In the genomic region with DNA sequence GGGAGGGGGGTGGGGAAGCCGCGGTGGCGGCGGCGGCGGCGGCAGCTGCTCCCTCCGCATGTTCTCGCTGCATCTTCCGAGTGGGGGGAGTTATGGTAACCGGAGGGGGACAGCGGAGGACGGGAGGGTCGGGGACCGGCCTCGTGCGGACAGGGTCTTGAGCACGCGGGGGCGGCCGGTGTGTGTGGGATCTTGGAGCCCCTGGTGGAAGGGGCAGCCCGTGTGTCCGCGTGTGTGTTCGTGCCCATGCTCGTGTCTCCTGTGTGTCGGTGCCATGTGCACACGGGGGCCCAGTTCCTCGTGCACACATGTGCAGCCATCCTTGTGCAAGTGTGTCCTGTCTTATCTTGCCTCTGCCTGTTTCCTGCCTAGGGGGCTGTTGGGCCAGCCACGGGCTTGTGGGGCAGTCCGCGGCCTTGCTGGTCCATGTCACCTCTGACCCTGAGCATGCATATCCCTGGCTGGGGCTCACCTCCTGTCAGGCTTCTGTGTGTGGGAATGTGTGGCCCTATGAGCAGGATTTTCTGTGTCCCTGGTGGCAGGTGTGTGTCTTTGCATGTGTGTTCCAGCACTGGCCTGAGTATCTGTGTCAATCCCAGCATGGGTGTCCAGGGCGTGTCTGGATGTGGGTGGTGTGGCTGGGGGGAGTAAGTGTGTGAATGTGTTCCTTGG, we compare ENCODE assay signal across 1 cellular context.
TF ChIP-seq lines count a peak whose summit lies in the region.

No MANE protein-coding gene starts in this region.

TF ChIP-seq in HEK293, 187 proteins besides CTCF, POLR2A, EP300 and RAD21 (continued from another document):
- TF ChIP-seq, protein P1, sequence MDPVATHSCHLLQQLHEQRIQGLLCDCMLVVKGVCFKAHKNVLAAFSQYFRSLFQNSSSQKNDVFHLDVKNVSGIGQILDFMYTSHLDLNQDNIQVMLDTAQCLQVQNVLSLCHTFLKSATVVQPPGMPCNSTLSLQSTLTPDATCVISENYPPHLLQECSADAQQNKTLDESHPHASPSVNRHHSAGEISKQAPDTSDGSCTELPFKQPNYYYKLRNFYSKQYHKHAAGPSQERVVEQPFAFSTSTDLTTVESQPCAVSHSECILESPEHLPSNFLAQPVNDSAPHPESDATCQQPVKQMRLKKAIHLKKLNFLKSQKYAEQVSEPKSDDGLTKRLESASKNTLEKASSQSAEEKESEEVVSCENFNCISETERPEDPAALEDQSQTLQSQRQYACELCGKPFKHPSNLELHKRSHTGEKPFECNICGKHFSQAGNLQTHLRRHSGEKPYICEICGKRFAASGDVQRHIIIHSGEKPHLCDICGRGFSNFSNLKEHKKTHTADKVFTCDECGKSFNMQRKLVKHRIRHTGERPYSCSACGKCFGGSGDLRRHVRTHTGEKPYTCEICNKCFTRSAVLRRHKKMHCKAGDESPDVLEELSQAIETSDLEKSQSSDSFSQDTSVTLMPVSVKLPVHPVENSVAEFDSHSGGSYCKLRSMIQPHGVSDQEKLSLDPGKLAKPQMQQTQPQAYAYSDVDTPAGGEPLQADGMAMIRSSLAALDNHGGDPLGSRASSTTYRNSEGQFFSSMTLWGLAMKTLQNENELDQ (tag by site-specific recombination; IDR thresholded peaks at IDR 0.05; ENCODE audit: low read depth) = no peak
- TF ChIP-seq ZBTB48 (tag by site-specific recombination; IDR thresholded peaks at IDR 0.05) = peak; percentile 70
- TF ChIP-seq SALL2 (tag by site-specific recombination; IDR thresholded peaks at IDR 0.05; ENCODE audit: borderline replicate concordance) = no peak
- TF ChIP-seq ZNF664 (tag by site-specific recombination; IDR thresholded peaks at IDR 0.05) = no peak
- no peak for TF ChIP-seq OVOL3 (tag by site-specific recombination; IDR thresholded peaks at IDR 0.05)
- TF ChIP-seq ZNF140 (tag by site-specific recombination; IDR thresholded peaks at IDR 0.05) = no peak
- TF ChIP-seq, protein P2, sequence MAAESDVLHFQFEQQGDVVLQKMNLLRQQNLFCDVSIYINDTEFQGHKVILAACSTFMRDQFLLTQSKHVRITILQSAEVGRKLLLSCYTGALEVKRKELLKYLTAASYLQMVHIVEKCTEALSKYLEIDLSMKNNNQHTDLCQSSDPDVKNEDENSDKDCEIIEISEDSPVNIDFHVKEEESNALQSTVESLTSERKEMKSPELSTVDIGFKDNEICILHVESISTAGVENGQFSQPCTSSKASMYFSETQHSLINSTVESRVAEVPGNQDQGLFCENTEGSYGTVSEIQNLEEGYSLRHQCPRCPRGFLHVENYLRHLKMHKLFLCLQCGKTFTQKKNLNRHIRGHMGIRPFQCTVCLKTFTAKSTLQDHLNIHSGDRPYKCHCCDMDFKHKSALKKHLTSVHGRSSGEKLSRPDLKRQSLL (tag by site-specific recombination; IDR thresholded peaks at IDR 0.05) = no peak
- TF ChIP-seq GLI4 (tag by site-specific recombination; IDR thresholded peaks at IDR 0.05) = no peak
- TF ChIP-seq ZNF76 (tag by site-specific recombination; IDR thresholded peaks at IDR 0.05; ENCODE audit: borderline replicate concordance, low read depth) = 0 out of 2 replicates have a peak, but pooled peaks have one; percentile 11
- TF ChIP-seq ZNF2 (tag by site-specific recombination; IDR thresholded peaks at IDR 0.05) = no peak
- no peak for TF ChIP-seq ZNF423 (tag by site-specific recombination; IDR thresholded peaks at IDR 0.05)
- TF ChIP-seq SP3 (tag by site-specific recombination; IDR thresholded peaks at IDR 0.05) = no peak
- no peak for TF ChIP-seq GFI1B (tag by site-specific recombination; IDR thresholded peaks at IDR 0.05)
- TF ChIP-seq KLF8 (tag by site-specific recombination; IDR thresholded peaks at IDR 0.05) = no peak
- TF ChIP-seq ZBTB1 (tag by site-specific recombination; IDR thresholded peaks at IDR 0.05) = no peak
- TF ChIP-seq GLIS2 (tag by site-specific recombination; IDR thresholded peaks at IDR 0.05) = peak; percentile 72; the same call in 1 of the 2 replicates
- TF ChIP-seq ZNF16 (tag by site-specific recombination; IDR thresholded peaks at IDR 0.05; ENCODE audit: low read depth) = no peak
- TF ChIP-seq HOXC10 (CRISPR knock-in tag; IDR thresholded peaks at IDR 0.05) = no peak
- no peak for TF ChIP-seq ZNF133 (tag by site-specific recombination; IDR thresholded peaks at IDR 0.05)
- no peak for TF ChIP-seq ZNF548 (tag by site-specific recombination; IDR thresholded peaks at IDR 0.05)
- peak; percentile 36; the same call in 1 of the 2 replicates for TF ChIP-seq BCL11B (tag by site-specific recombination; IDR thresholded peaks at IDR 0.05; ENCODE audit: low read depth)
- TF ChIP-seq ZNF843 (tag by site-specific recombination; IDR thresholded peaks at IDR 0.05) = no peak
- no peak for TF ChIP-seq TRIM28 (IDR thresholded peaks at IDR 0.05; ENCODE audit: borderline replicate concordance, low read length)
- no peak for TF ChIP-seq ZNF501 (tag by site-specific recombination; IDR thresholded peaks at IDR 0.05)
- TF ChIP-seq ZNF514 (tag by site-specific recombination; IDR thresholded peaks at IDR 0.05) = no peak
- peak; percentile 28; the same call in 1 of the 2 replicates for TF ChIP-seq KLF17 (tag by site-specific recombination; IDR thresholded peaks at IDR 0.05)
- TF ChIP-seq GLIS1 (tag by site-specific recombination; IDR thresholded peaks at IDR 0.05) = no peak
- TF ChIP-seq ZNF677 (tag by site-specific recombination; IDR thresholded peaks at IDR 0.05) = no peak
- TF ChIP-seq ZNF510 (tag by site-specific recombination; IDR thresholded peaks at IDR 0.05; ENCODE audit: insufficient replicate concordance) = no peak
